In genomic region chr4:115234405-115235093, GRCh38 we compare ENCODE assay signal across 9 cellular contexts.
DNase-seq lines count a peak whose midpoint lies in the region; ATAC-seq, FAIRE-seq and TF ChIP-seq lines count a peak whose summit lies in the region.
"Had no signal": no experiment of that assay in that cellular context is flagged by ENCODE, and none has a peak within 500 bp of the region (broad histone marks: within the 10 kb centered on the region; RNA-seq: fewer than 3 reads in every experiment).

No MANE protein-coding gene starts in this region.

- no peaks in the 10 kb centered on the region for H3K79me2 ChIP-seq in neural progenitor cell (ENCODE audit: low read depth)

- no peak overlapping the region for H3K9ac ChIP-seq in BLaER1 treated with 17β-estradiol and CSF1 and Interleukin-3, amounts not matched to agents 10 nM and 100 nM
- no peak overlapping the region for H3K9ac ChIP-seq in neural progenitor cell

- H3K36me3 Mint-ChIP-seq in neural progenitor cell, result no peaks in the 10 kb centered on the region

- H3K36me3 ChIP-seq in BLaER1 treated with 17β-estradiol and CSF1 and Interleukin-3, amounts not matched to agents 10 nM and 100 nM, result no peaks in the 10 kb centered on the region
- no peaks in the 10 kb centered on the region for H3K36me3 ChIP-seq in neural progenitor cell

- peak overlapping the region; percentile 84 for H3K27ac Mint-ChIP-seq in neural progenitor cell

- peak overlapping the region; percentile 75 for H2AFZ ChIP-seq in neural progenitor cell (replicated peaks)

- peaks cover 11 to 50% (median 32%) of the 10 kb centered on the region in 10 experiments; a peak in 18 of 20 replicates for H3K4me1 ChIP-seq in BLaER1 treated with 17β-estradiol and CSF1 and Interleukin-3, amounts not matched to agents 10 nM and 100 nM
- H3K4me1 ChIP-seq in neural progenitor cell, result peaks cover 44% of the 10 kb centered on the region

- H3K27me3 Mint-ChIP-seq in neural progenitor cell (ENCODE audit: insufficient read depth, low read depth), result no peaks in the 10 kb centered on the region

- no peak overlapping the region for H3K4me3 ChIP-seq in BLaER1 treated with 17β-estradiol and CSF1 and Interleukin-3, amounts not matched to agents 10 nM and 100 nM
- H3K4me3 ChIP-seq in neural progenitor cell, result peak overlapping the region; percentile 1

- H3K9me3 ChIP-seq in BLaER1 treated with 17β-estradiol and CSF1 and Interleukin-3, amounts not matched to agents 10 nM and 100 nM (replicated peaks in 1 of 11), result no peaks in the 10 kb centered on the region
- H3K9me3 ChIP-seq in neural progenitor cell (ENCODE audit: low read depth), result no peaks in the 10 kb centered on the region

- no peaks in the 10 kb centered on the region for H3K9me3 Mint-ChIP-seq in neural progenitor cell

- peak; percentile 67 for ATAC-seq in GM19351 (IDR thresholded peaks at IDR 0.05; ENCODE audit: unreplicated experiment)
- ATAC-seq in left ventricle myocardium superior, result no peak

- intact Hi-C loops in posterior vena cava (cut with DNase I), result no loop called here
- intact Hi-C loops in left ventricle myocardium superior (cut with micrococcal nuclease), result no loop called here

- peak; percentile 25 for FAIRE-seq in TTC549 (lab: Jason Lieb, UNC)
- FAIRE-seq: colon had no signal

- H3K4me1 Mint-ChIP-seq in neural progenitor cell, result peaks cover 36% of the 10 kb centered on the region

- H3K4me2 ChIP-seq in BLaER1 treated with 17β-estradiol and CSF1 and Interleukin-3, amounts not matched to agents 10 nM and 100 nM, result peak overlapping the region in 10 of 11 experiments; percentile 3 to 55 (median 32); a peak in 14 of 22 replicates
- H3K4me2 ChIP-seq in neural progenitor cell, result peak overlapping the region; percentile 37

- peaks cover 0 to 5% (median 0%) of the 10 kb centered on the region in 11 experiments; a peak in 1 of 22 replicates for H3K27me3 ChIP-seq in BLaER1 treated with 17β-estradiol and CSF1 and Interleukin-3, amounts not matched to agents 10 nM and 100 nM
- no peaks in the 10 kb centered on the region for H3K27me3 ChIP-seq in neural progenitor cell

- no peak overlapping the region for H3K4me3 Mint-ChIP-seq in neural progenitor cell

- H3F3A ChIP-seq in neural progenitor cell (ENCODE audit: low read depth), result peaks cover 28% of the 10 kb centered on the region

- TF ChIP-seq CTCF in neural progenitor cell (IDR thresholded peaks at IDR 0.05), result peak; percentile 48

- peak; percentile 39 for DNase-seq in KG1 (lab: John Stamatoyannopoulos, UW)
- peak; percentile 31 for DNase-seq in neural progenitor cell (ENCODE audit: low spot score)
- DNase-seq in stimulated activated CD4-positive, alpha-beta T cell treated with anti-CD3 and anti-CD28 coated beads, Interleukin-12 subunit alpha, Interleukin-12 subunit beta, amount 100 ng/mL, for 4 hours, result no peak
- DNase-seq in posterior vena cava (ENCODE audit: low spot score), result no peak
- DNase-seq in left ventricle myocardium superior, result no peak

- H4K20me1 ChIP-seq in BLaER1 treated with 17β-estradiol and CSF1 and Interleukin-3, amounts not matched to agents 10 nM and 100 nM, result no peaks in the 10 kb centered on the region
- no peaks in the 10 kb centered on the region for H4K20me1 ChIP-seq in neural progenitor cell (ENCODE audit: low read depth)

- no peak overlapping the region for H3K27ac ChIP-seq in BLaER1 treated with 17β-estradiol and CSF1 and Interleukin-3, amounts not matched to agents 10 nM and 100 nM
- peak overlapping the region; percentile 65 for H3K27ac ChIP-seq in neural progenitor cell

Comparison
In these comparisons a context has a peak if more than half of its experiments do, and no peak if none do; other contexts are left out.
1. DNase-seq: peak in KG1 (single experiment) and neural progenitor cell (single experiment); none in stimulated activated CD4-positive, alpha-beta T cell treated with anti-CD3 and anti-CD28 coated beads, Interleukin-12 subunit alpha, Interleukin-12 subunit beta, amount 100 ng/mL, for 4 hours (single experiment), posterior vena cava (single experiment) and left ventricle myocardium superior (single experiment).